Comparison of ENCODE assay signal across 9 cellular contexts in the genomic region with DNA sequence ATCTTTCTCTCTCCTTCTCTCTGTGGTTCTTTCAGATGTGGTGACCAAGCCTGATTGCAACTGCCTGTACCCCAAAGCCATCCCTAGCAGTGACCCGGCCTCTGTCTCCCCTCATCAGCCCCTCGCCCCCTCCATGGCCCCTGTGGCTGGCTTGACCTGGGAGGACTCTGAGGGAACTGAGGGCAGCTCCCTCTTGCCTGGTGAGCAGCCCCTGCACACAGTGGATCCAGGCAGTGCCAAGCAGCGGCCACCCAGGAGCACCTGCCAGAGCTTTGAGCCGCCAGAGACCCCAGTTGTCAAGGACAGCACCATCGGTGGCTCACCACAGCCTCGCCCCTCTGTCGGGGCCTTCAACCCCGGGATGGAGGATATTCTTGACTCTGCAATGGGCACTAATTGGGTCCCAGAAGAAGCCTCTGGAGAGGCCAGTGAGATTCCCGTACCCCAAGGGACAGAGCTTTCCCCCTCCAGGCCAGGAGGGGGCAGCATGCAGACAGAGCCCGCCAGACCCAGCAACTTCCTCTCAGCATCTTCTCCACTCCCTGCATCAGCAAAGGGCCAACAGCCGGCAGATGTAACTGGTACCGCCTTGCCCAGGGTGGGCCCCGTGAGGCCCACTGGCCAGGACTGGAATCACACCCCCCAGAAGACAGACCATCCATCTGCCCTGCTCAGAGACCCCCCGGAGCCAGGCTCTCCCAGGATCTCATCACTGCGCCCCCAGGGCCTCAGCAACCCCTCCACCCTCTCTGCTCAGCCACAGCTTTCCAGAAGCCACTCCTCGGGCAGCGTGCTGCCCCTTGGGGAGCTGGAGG. TPM values are rescaled to one million over a fixed set of nuclear protein-coding genes. Genes with fewer than 3 reads are reported as not detected.
DNase-seq lines count a peak whose midpoint lies in the region; ATAC-seq and TF ChIP-seq lines count a peak whose summit lies in the region.
"Had no signal": no experiment of that assay in that cellular context is flagged by ENCODE, and none has a peak within 500 bp of the region (broad histone marks: within the 10 kb centered on the region; RNA-seq: fewer than 3 reads in every experiment).

No MANE protein-coding gene starts in this region.

- H3K36me3 ChIP-seq in stomach, result peaks cover 68 to 98% (median 93%) of the 10 kb centered on the region in 4 donors

- DNase-seq in activated naive CD4-positive, alpha-beta T cell treated with anti-CD3 and anti-CD28 coated beads, Interleukin-2, amount 10 ng/mL, durations not matched to agents 7 days and 5 days, result peak; percentile 32
- no peak for DNase-seq in activated naive CD4-positive, alpha-beta T cell (lab: John Stamatoyannopoulos, UW)
- DNase-seq in SK-MEL-5 (ENCODE audit: low read depth, low spot score) (peak; percentile 58), fibroblast of pulmonary artery (ENCODE audit: low read depth) (peak; percentile 29), stomach (no peak), pons (ENCODE audit: low spot score) (no peak)
- DNase-seq: naive B cell had no signal

- in situ Hi-C loops in SK-MEL-5 (cut with HindIII; ENCODE audit: low pct_unique_long_range_greater_than_20kb, low sequenced_read_pairs), result no loop called here

- no peaks in the 10 kb centered on the region for H3K9me3 Mint-ChIP-seq in activated naive CD4-positive, alpha-beta T cell treated with anti-CD3 and anti-CD28 coated beads, Interleukin-2, amount 10 ng/mL, durations not matched to agents 7 days and 5 days

- peak overlapping the region in 4 of 5 donors; percentile 30 to 87 (median 66) for H3K27ac ChIP-seq in stomach

- no peak for TF ChIP-seq EP300 in stomach (IDR thresholded peaks at IDR 0.05)

- H3K27ac Mint-ChIP-seq in activated naive CD4-positive, alpha-beta T cell treated with anti-CD3 and anti-CD28 coated beads, Interleukin-2, amount 10 ng/mL, durations not matched to agents 7 days and 5 days, result no peak overlapping the region

- no peak for TF ChIP-seq POLR2A in stomach (IDR thresholded peaks at IDR 0.05)

- no peaks in the 10 kb centered on the region for H3K27me3 ChIP-seq in stomach

- TF ChIP-seq CTCF in fibroblast of pulmonary artery (IDR thresholded peaks at IDR 0.05; ENCODE audit: low read length, missing control alignments) (peak; percentile 45), stomach (IDR thresholded peaks at IDR 0.05) (peak in 5 of 7 experiments; percentile 8 to 56 (median 44))

- intact Hi-C loops in stomach (cut with DNase I; ENCODE audit: low total_unique reads), result no loop called here

- CTCF ChIA-PET in activated naive CD4-positive, alpha-beta T cell treated with anti-CD3 and anti-CD28 coated beads, Interleukin-2, amount 10 ng/mL, durations not matched to agents 7 days and 5 days (lab: Charles Lee), result interaction anchor here (0.9 to 2.8 kb wide), 3 partner anchors 11 to 61 kb away, joined by 3 to 10 read pairs (median 4); a partner anchor contains a TSS

- WGBS in stomach, 5 donors, result 82 to 89% (median 87%) methylated on average over 9 to 17 of the region's 17 CpGs

- H3K4me3 ChIP-seq in fibroblast of pulmonary artery (replicated peaks; ENCODE audit: low read depth, low read length) (no peak overlapping the region), stomach (peak overlapping the region in 1 of 4 donors; percentile 0)

- H3K4me1 Mint-ChIP-seq in activated naive CD4-positive, alpha-beta T cell treated with anti-CD3 and anti-CD28 coated beads, Interleukin-2, amount 10 ng/mL, durations not matched to agents 7 days and 5 days, result no peaks in the 10 kb centered on the region
- H3K4me1 Mint-ChIP-seq: naive B cell had no signal

- no peak overlapping the region for H3K4me3 Mint-ChIP-seq in activated naive CD4-positive, alpha-beta T cell treated with anti-CD3 and anti-CD28 coated beads, Interleukin-2, amount 10 ng/mL, durations not matched to agents 7 days and 5 days

- peaks cover 19 to 62% (median 28%) of the 10 kb centered on the region in 4 donors for H3K4me1 ChIP-seq in stomach

- H3K27me3 Mint-ChIP-seq in activated naive CD4-positive, alpha-beta T cell treated with anti-CD3 and anti-CD28 coated beads, Interleukin-2, amount 10 ng/mL, durations not matched to agents 7 days and 5 days, result no peaks in the 10 kb centered on the region

- ATAC-seq in GM18520 (IDR thresholded peaks at IDR 0.05; ENCODE audit: unreplicated experiment) (no peak), GM19351 (IDR thresholded peaks at IDR 0.05; ENCODE audit: unreplicated experiment) (no peak)

- H3K9me3 ChIP-seq in stomach, result no peaks in the 10 kb centered on the region

- H3K36me3 Mint-ChIP-seq in activated naive CD4-positive, alpha-beta T cell treated with anti-CD3 and anti-CD28 coated beads, Interleukin-2, amount 10 ng/mL, durations not matched to agents 7 days and 5 days, result peaks cover 63% of the 10 kb centered on the region
- H3K36me3 Mint-ChIP-seq: naive B cell had no signal

RNA-seq across cellular contexts. Expression of a gene that starts 12.7 kb away (rescaled TPM):
- 3.2 and 4.0 TPM in 2 replicates for total RNA-seq in SK-MEL-5 (2014; rRNA removed; shearing (Covaris generic))
- polyA plus RNA-seq in SK-MEL-5 (2015; cell fraction: cytosol; rRNA removed), result 11.9 and 14.3 TPM in 2 replicates
- 8.0 and 9.7 TPM in 2 replicates for polyA plus RNA-seq in SK-MEL-5 (2015; cell fraction: nucleus; rRNA removed)
- total RNA-seq in stomach, result 10 to 100 TPM in 4 of 5 donors, 1 to 10 TPM in 1; 9.4 to 82.3 (median 47.1) TPM
- 1 to 10 TPM; 6.6 to 9.8 (median 9.1) TPM for polyA plus RNA-seq in stomach

Comparison
In these comparisons a context has a peak if more than half of its experiments do, and no peak if none do; other contexts are left out.
1. DNase-seq: peak in activated naive CD4-positive, alpha-beta T cell treated with anti-CD3 and anti-CD28 coated beads, Interleukin-2, amount 10 ng/mL, durations not matched to agents 7 days and 5 days (single experiment), SK-MEL-5 (single experiment) and fibroblast of pulmonary artery (single experiment); none in activated naive CD4-positive, alpha-beta T cell (0 of 4), stomach (single experiment) and pons (single experiment).